In genomic region chr12:16884056-16884455, GRCh38 we compare ENCODE assay signal across 15 cellular contexts.
DNase-seq lines count a peak whose midpoint lies in the region; ATAC-seq, FAIRE-seq and TF ChIP-seq lines count a peak whose summit lies in the region.
"Had no signal": no experiment of that assay in that cellular context is flagged by ENCODE, and none has a peak within 500 bp of the region (broad histone marks: within the 10 kb centered on the region; RNA-seq: fewer than 3 reads in every experiment).

No MANE protein-coding gene starts in this region.

- H3K4me1 Mint-ChIP-seq in endodermal cell: peaks cover 20% of the 10 kb centered on the region
- H3K4me1 Mint-ChIP-seq: activated CD4-positive, alpha-beta T cell treated with anti-CD3 and anti-CD28 coated beads for 36 hours had no signal

- FAIRE-seq in kidney (lab: Jason Lieb, UNC): no peak
- FAIRE-seq: H54 had no signal

- H3K36me3 ChIP-seq in endodermal cell (ENCODE audit: control insufficient read depth, insufficient read depth, low read length): no peaks in the 10 kb centered on the region
- no peaks in the 10 kb centered on the region for H3K36me3 ChIP-seq in kidney (ENCODE audit: control insufficient read depth in 1 of 2, insufficient read depth in 2 of 2, low read length in 2 of 2)
- H3K36me3 ChIP-seq: ovary had no signal

- DNase-seq in RKO (ENCODE audit: low spot score) (peak; percentile 39), endodermal cell (no peak), kidney (no peak), SW480 (ENCODE audit: low spot score) (no peak)
- DNase-seq in stimulated activated naive CD8-positive, alpha-beta T cell treated with anti-CD3 and anti-CD28 coated beads, Interleukin-15, Interleukin-2, amounts not matched to agents 100 U/mL and 50 U/mL, for 24 hours: no peak
- DNase-seq: activated CD4-positive, alpha-beta T cell treated with anti-CD3 and anti-CD28 coated beads for 36 hours; NCI-H1048; NK-92 treated with Interleukin-12 subunit alpha and Interleukin-12 subunit beta, amount 100 ng/mL, for 24 hours; ovary had no signal

- H3K27ac Mint-ChIP-seq in endodermal cell: no peak overlapping the region
- H3K27ac Mint-ChIP-seq: activated CD4-positive, alpha-beta T cell treated with anti-CD3 and anti-CD28 coated beads for 36 hours; activated naive CD8-positive, alpha-beta T cell; type B pancreatic cell had no signal

- H3K27me3 Mint-ChIP-seq in endodermal cell (ENCODE audit: insufficient read depth): no peaks in the 10 kb centered on the region
- H3K27me3 Mint-ChIP-seq: activated CD4-positive, alpha-beta T cell treated with anti-CD3 and anti-CD28 coated beads for 36 hours; activated naive CD8-positive, alpha-beta T cell; type B pancreatic cell had no signal

- H3K9me3 ChIP-seq in endodermal cell (ENCODE audit: control insufficient read depth, low read length): no peaks in the 10 kb centered on the region
- no peaks in the 10 kb centered on the region for H3K9me3 ChIP-seq in kidney (ENCODE audit: control insufficient read depth in 1 of 2, low read length in 2 of 2)
- H3K9me3 ChIP-seq: ovary had no signal

- H3K9ac ChIP-seq in endodermal cell (ENCODE audit: extremely low read depth, low read length, poor library complexity, severe bottlenecking) (no peak overlapping the region), kidney (ENCODE audit: low read length in 2 of 2) (no peak overlapping the region)

- 60 to 100% methylated on average over 1 of the region's 1 CpG for WGBS in endodermal cell (ENCODE audit: insufficient coverage in 1 of 2, insufficient read length in 1 of 2), 2 experiments

- no peak overlapping the region for H3K4me3 Mint-ChIP-seq in endodermal cell
- H3K4me3 Mint-ChIP-seq: activated CD4-positive, alpha-beta T cell treated with anti-CD3 and anti-CD28 coated beads for 36 hours; activated naive CD8-positive, alpha-beta T cell; type B pancreatic cell had no signal

- H3K4me3 ChIP-seq in endodermal cell (ENCODE audit: low read length): no peak overlapping the region
- H3K4me3 ChIP-seq in kidney (ENCODE audit: low read length in 2 of 2): no peak overlapping the region
- H3K4me3 ChIP-seq: ovary had no signal

- H3K36me3 Mint-ChIP-seq in endodermal cell (ENCODE audit: low read depth): no peaks in the 10 kb centered on the region
- H3K36me3 Mint-ChIP-seq: activated naive CD8-positive, alpha-beta T cell; type B pancreatic cell had no signal

- H3K4me1 ChIP-seq in endodermal cell (ENCODE audit: control insufficient read depth, insufficient read depth, low read length) (peaks cover 6% of the 10 kb centered on the region), kidney (ENCODE audit: control insufficient read depth in 1 of 2, insufficient read depth in 1 of 2, low read depth in 1 of 2, low read length in 2 of 2) (peaks cover 0 to 2% of the 10 kb centered on the region in 2 donors)

- H3K9me3 Mint-ChIP-seq in endodermal cell: peaks cover 1% of the 10 kb centered on the region

- TF ChIP-seq CTCF in endodermal cell (conservative IDR thresholded peaks at IDR 0.05) (no peak), kidney (IDR thresholded peaks at IDR 0.05; ENCODE audit: borderline replicate concordance, extremely low read depth, insufficient read depth) (no peak)

- intact Hi-C loops in kidney (cut with DNase I): no loop called here

- H3K27ac ChIP-seq in endodermal cell (ENCODE audit: low read depth, low read length) (no peak overlapping the region), kidney (ENCODE audit: low read depth in 2 of 2, low read length in 2 of 2) (no peak overlapping the region)
- H3K27ac ChIP-seq: ovary had no signal

- H3K27me3 ChIP-seq in endodermal cell (ENCODE audit: control insufficient read depth, insufficient read depth, low read length, poor library complexity, severe bottlenecking): no peaks in the 10 kb centered on the region
- H3K27me3 ChIP-seq: ovary had no signal

- ATAC-seq in GM18520 (IDR thresholded peaks at IDR 0.05; ENCODE audit: unreplicated experiment): peak; percentile 75
- peak; percentile 58 for ATAC-seq in GM21390 (IDR thresholded peaks at IDR 0.05; ENCODE audit: unreplicated experiment)
- peak; percentile 89 for ATAC-seq in HG02973 (IDR thresholded peaks at IDR 0.05; ENCODE audit: unreplicated experiment)
- ATAC-seq in stimulated activated naive CD8-positive, alpha-beta T cell treated with anti-CD3 and anti-CD28 coated beads, Interleukin-15, Interleukin-2, amounts not matched to agents 100 U/mL and 50 U/mL, for 24 hours: no peak
- ATAC-seq: activated CD4-positive, alpha-beta T cell treated with anti-CD3 and anti-CD28 coated beads for 36 hours had no signal
